ENCODE assay signal across 2 cellular contexts in genomic region chr7:83248000-83248399, GRCh38.
TF ChIP-seq lines count a peak whose summit lies in the region.

No MANE protein-coding gene starts in this region.

TF ChIP-seq in GM23338, 12 proteins besides CTCF, POLR2A, EP300 and RAD21 (continued from another document):
- TF ChIP-seq, protein P1, sequence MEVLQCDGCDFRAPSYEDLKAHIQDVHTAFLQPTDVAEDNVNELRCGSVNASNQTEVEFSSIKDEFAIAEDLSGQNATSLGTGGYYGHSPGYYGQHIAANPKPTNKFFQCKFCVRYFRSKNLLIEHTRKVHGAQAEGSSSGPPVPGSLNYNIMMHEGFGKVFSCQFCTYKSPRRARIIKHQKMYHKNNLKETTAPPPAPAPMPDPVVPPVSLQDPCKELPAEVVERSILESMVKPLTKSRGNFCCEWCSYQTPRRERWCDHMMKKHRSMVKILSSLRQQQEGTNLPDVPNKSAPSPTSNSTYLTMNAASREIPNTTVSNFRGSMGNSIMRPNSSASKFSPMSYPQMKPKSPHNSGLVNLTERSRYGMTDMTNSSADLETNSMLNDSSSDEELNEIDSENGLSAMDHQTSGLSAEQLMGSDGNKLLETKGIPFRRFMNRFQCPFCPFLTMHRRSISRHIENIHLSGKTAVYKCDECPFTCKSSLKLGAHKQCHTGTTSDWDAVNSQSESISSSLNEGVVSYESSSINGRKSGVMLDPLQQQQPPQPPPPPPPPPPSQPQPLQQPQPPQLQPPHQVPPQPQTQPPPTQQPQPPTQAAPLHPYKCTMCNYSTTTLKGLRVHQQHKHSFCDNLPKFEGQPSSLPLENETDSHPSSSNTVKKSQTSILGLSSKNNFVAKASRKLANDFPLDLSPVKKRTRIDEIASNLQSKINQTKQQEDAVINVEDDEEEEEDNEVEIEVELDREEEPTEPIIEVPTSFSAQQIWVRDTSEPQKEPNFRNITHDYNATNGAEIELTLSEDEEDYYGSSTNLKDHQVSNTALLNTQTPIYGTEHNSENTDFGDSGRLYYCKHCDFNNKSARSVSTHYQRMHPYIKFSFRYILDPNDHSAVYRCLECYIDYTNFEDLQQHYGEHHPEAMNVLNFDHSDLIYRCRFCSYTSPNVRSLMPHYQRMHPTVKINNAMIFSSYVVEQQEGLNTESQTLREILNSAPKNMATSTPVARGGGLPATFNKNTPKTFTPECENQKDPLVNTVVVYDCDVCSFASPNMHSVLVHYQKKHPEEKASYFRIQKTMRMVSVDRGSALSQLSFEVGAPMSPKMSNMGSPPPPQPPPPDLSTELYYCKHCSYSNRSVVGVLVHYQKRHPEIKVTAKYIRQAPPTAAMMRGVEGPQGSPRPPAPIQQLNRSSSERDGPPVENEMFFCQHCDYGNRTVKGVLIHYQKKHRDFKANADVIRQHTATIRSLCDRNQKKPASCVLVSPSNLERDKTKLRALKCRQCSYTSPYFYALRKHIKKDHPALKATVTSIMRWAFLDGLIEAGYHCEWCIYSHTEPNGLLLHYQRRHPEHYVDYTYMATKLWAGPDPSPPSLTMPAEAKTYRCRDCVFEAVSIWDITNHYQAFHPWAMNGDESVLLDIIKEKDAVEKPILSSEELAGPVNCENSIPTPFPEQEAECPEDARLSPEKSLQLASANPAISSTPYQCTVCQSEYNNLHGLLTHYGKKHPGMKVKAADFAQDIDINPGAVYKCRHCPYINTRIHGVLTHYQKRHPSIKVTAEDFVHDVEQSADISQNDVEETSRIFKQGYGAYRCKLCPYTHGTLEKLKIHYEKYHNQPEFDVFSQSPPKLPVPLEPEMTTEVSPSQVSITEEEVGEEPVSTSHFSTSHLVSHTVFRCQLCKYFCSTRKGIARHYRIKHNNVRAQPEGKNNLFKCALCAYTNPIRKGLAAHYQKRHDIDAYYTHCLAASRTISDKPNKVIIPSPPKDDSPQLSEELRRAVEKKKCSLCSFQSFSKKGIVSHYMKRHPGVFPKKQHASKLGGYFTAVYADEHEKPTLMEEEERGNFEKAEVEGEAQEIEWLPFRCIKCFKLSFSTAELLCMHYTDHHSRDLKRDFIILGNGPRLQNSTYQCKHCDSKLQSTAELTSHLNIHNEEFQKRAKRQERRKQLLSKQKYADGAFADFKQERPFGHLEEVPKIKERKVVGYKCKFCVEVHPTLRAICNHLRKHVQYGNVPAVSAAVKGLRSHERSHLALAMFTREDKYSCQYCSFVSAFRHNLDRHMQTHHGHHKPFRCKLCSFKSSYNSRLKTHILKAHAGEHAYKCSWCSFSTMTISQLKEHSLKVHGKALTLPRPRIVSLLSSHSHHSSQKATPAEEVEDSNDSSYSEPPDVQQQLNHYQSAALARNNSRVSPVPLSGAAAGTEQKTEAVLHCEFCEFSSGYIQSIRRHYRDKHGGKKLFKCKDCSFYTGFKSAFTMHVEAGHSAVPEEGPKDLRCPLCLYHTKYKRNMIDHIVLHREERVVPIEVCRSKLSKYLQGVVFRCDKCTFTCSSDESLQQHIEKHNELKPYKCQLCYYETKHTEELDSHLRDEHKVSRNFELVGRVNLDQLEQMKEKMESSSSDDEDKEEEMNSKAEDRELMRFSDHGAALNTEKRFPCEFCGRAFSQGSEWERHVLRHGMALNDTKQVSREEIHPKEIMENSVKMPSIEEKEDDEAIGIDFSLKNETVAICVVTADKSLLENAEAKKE (CRISPR knock-in tag; IDR thresholded peaks at IDR 0.05) = no peak

TF ChIP-seq in H1, 55 proteins besides CTCF, POLR2A, EP300 and RAD21 (continued from another document):
- TF ChIP-seq, protein P2, sequence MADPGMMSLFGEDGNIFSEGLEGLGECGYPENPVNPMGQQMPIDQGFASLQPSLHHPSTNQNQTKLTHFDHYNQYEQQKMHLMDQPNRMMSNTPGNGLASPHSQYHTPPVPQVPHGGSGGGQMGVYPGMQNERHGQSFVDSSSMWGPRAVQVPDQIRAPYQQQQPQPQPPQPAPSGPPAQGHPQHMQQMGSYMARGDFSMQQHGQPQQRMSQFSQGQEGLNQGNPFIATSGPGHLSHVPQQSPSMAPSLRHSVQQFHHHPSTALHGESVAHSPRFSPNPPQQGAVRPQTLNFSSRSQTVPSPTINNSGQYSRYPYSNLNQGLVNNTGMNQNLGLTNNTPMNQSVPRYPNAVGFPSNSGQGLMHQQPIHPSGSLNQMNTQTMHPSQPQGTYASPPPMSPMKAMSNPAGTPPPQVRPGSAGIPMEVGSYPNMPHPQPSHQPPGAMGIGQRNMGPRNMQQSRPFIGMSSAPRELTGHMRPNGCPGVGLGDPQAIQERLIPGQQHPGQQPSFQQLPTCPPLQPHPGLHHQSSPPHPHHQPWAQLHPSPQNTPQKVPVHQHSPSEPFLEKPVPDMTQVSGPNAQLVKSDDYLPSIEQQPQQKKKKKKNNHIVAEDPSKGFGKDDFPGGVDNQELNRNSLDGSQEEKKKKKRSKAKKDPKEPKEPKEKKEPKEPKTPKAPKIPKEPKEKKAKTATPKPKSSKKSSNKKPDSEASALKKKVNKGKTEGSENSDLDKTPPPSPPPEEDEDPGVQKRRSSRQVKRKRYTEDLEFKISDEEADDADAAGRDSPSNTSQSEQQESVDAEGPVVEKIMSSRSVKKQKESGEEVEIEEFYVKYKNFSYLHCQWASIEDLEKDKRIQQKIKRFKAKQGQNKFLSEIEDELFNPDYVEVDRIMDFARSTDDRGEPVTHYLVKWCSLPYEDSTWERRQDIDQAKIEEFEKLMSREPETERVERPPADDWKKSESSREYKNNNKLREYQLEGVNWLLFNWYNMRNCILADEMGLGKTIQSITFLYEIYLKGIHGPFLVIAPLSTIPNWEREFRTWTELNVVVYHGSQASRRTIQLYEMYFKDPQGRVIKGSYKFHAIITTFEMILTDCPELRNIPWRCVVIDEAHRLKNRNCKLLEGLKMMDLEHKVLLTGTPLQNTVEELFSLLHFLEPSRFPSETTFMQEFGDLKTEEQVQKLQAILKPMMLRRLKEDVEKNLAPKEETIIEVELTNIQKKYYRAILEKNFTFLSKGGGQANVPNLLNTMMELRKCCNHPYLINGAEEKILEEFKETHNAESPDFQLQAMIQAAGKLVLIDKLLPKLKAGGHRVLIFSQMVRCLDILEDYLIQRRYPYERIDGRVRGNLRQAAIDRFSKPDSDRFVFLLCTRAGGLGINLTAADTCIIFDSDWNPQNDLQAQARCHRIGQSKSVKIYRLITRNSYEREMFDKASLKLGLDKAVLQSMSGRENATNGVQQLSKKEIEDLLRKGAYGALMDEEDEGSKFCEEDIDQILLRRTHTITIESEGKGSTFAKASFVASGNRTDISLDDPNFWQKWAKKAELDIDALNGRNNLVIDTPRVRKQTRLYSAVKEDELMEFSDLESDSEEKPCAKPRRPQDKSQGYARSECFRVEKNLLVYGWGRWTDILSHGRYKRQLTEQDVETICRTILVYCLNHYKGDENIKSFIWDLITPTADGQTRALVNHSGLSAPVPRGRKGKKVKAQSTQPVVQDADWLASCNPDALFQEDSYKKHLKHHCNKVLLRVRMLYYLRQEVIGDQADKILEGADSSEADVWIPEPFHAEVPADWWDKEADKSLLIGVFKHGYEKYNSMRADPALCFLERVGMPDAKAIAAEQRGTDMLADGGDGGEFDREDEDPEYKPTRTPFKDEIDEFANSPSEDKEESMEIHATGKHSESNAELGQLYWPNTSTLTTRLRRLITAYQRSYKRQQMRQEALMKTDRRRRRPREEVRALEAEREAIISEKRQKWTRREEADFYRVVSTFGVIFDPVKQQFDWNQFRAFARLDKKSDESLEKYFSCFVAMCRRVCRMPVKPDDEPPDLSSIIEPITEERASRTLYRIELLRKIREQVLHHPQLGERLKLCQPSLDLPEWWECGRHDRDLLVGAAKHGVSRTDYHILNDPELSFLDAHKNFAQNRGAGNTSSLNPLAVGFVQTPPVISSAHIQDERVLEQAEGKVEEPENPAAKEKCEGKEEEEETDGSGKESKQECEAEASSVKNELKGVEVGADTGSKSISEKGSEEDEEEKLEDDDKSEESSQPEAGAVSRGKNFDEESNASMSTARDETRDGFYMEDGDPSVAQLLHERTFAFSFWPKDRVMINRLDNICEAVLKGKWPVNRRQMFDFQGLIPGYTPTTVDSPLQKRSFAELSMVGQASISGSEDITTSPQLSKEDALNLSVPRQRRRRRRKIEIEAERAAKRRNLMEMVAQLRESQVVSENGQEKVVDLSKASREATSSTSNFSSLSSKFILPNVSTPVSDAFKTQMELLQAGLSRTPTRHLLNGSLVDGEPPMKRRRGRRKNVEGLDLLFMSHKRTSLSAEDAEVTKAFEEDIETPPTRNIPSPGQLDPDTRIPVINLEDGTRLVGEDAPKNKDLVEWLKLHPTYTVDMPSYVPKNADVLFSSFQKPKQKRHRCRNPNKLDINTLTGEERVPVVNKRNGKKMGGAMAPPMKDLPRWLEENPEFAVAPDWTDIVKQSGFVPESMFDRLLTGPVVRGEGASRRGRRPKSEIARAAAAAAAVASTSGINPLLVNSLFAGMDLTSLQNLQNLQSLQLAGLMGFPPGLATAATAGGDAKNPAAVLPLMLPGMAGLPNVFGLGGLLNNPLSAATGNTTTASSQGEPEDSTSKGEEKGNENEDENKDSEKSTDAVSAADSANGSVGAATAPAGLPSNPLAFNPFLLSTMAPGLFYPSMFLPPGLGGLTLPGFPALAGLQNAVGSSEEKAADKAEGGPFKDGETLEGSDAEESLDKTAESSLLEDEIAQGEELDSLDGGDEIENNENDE (IDR thresholded peaks at IDR 0.05; ENCODE audit: insufficient replicate concordance, low read length) = no peak
